Comparison of ENCODE assay signal across 20 cellular contexts in the genomic region with DNA sequence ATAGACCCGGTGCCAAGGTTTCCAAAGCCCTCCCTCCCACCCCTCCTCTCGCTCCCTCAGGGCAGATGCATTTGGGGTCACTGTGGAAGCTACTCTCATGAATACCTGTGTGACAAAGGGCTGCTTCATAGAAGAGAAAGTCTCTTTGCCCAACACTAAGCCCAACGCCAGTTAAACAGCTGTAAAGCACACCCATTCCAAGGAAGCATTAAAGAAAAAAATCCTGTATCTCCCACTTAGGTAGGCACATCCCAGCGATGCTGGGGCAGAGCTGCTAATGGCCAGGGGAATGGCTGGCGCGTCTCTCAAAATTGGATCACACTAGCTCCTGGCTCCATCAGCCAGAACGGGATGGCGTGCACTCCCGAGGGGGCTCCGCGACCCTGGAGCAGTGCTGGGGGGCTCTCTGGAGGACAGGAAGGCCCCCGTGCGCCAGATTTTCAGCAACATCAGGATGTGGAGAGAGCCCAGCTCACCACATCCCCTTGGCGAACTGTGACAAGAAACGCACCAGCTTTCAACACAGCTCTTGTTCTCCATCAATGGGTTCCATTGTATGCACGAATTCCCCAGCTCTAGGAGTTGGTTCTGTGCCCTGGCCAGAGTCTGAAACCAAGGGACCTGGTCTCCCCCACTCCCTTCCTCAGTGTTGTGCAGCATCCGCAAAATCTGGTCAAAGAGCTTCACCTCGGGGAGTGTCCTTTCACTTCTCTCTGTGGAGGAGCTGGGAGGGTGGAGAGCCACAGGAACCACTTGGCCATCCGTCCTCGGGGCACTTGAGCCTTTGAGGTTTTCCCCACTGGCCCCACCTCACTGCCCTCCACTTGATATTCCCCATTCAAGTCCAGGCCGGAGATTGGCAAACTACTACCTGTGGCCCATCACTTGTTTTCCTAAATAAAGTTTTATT.
"Had no signal": no experiment of that assay in that cellular context is flagged by ENCODE, and none has a peak within 500 bp of the region (broad histone marks: within the 10 kb centered on the region; RNA-seq: fewer than 3 reads in every experiment).

No MANE protein-coding gene starts in this region.

- DNase-seq: activated CD4-positive, alpha-beta memory T cell treated with anti-CD3 and anti-CD28 coated beads, Interleukin-2, amount 10 ng/mL, durations not matched to agents 7 days and 5 days; activated CD4-positive, alpha-beta T cell treated with anti-CD3 and anti-CD28 coated beads for 36 hours; activated gamma-delta T cell treated with Interleukin-2 at 50 U/mL for 16 hours; activated naive CD8-positive, alpha-beta T cell treated with anti-CD3 and anti-CD28 coated beads for 36 hours; activated T-cell treated with anti-CD3 and anti-CD28 coated beads, Interleukin-2, amount 50 U/mL, for 48 hours; effector CD8-positive, alpha-beta T cell; foreskin keratinocyte; islet precursor cell; naive B cell; stimulated activated CD4-positive, alpha-beta T cell treated with anti-CD3 and anti-CD28 coated beads, Interleukin-15, amount 100 ng/mL, for 24 hours; stimulated activated CD4-positive, alpha-beta T cell treated with anti-CD3 and anti-CD28 coated beads, Interleukin-4, amount 100 ng/mL, for 1 hour; stimulated activated naive CD4-positive, alpha-beta T cell; transverse colon had no signal

- H3K27me3 Mint-ChIP-seq: activated CD4-positive, alpha-beta memory T cell treated with anti-CD3 and anti-CD28 coated beads, Interleukin-2, amount 10 ng/mL, durations not matched to agents 7 days and 5 days; activated naive CD8-positive, alpha-beta T cell treated with anti-CD3 and anti-CD28 coated beads for 36 hours; central memory CD8-positive, alpha-beta T cell had no signal

- H3K9me3 ChIP-seq: neutrophil, transverse colon had no signal

- H3K79me2 ChIP-seq: parathyroid adenoma had no signal

- H3K4me1 Mint-ChIP-seq: activated CD4-positive, alpha-beta memory T cell treated with anti-CD3 and anti-CD28 coated beads, Interleukin-2, amount 10 ng/mL, durations not matched to agents 7 days and 5 days; activated CD4-positive, alpha-beta T cell treated with anti-CD3 and anti-CD28 coated beads for 36 hours; activated naive CD8-positive, alpha-beta T cell treated with anti-CD3 and anti-CD28 coated beads for 36 hours; central memory CD8-positive, alpha-beta T cell; naive B cell had no signal

- H3K27ac ChIP-seq: foreskin keratinocyte, neutrophil, parathyroid adenoma, skin epidermis, transverse colon had no signal

- H3K36me3 ChIP-seq: neutrophil, transverse colon had no signal

- H3K4me3 ChIP-seq: lung, skin epidermis, transverse colon had no signal

- ATAC-seq: activated CD4-positive, alpha-beta T cell treated with anti-CD3 and anti-CD28 coated beads for 36 hours; foreskin keratinocyte; SK-N-SH treated with all-trans-retinoic acid at 6 μM for 48 hours had no signal

- H2AFZ ChIP-seq: parathyroid adenoma had no signal

- H3K4me3 Mint-ChIP-seq: activated CD4-positive, alpha-beta memory T cell treated with anti-CD3 and anti-CD28 coated beads, Interleukin-2, amount 10 ng/mL, durations not matched to agents 7 days and 5 days; activated CD4-positive, alpha-beta T cell treated with anti-CD3 and anti-CD28 coated beads for 36 hours; activated naive CD8-positive, alpha-beta T cell treated with anti-CD3 and anti-CD28 coated beads for 36 hours; brain; central memory CD8-positive, alpha-beta T cell had no signal

- H3K9ac ChIP-seq: parathyroid adenoma had no signal

- H3K27me3 ChIP-seq: foreskin keratinocyte, neutrophil, transverse colon had no signal

- H3K27ac Mint-ChIP-seq: activated CD4-positive, alpha-beta memory T cell treated with anti-CD3 and anti-CD28 coated beads, Interleukin-2, amount 10 ng/mL, durations not matched to agents 7 days and 5 days; activated CD4-positive, alpha-beta T cell treated with anti-CD3 and anti-CD28 coated beads for 36 hours; activated naive CD8-positive, alpha-beta T cell treated with anti-CD3 and anti-CD28 coated beads for 36 hours; brain had no signal

- H3K9me3 Mint-ChIP-seq: activated CD4-positive, alpha-beta memory T cell treated with anti-CD3 and anti-CD28 coated beads, Interleukin-2, amount 10 ng/mL, durations not matched to agents 7 days and 5 days; activated naive CD8-positive, alpha-beta T cell treated with anti-CD3 and anti-CD28 coated beads for 36 hours; central memory CD8-positive, alpha-beta T cell had no signal

- H3K4me1 ChIP-seq: foreskin keratinocyte, parathyroid adenoma, transverse colon had no signal

- H3K36me3 Mint-ChIP-seq: activated naive CD8-positive, alpha-beta T cell treated with anti-CD3 and anti-CD28 coated beads for 36 hours; brain; naive B cell had no signal
